In the genomic region with DNA sequence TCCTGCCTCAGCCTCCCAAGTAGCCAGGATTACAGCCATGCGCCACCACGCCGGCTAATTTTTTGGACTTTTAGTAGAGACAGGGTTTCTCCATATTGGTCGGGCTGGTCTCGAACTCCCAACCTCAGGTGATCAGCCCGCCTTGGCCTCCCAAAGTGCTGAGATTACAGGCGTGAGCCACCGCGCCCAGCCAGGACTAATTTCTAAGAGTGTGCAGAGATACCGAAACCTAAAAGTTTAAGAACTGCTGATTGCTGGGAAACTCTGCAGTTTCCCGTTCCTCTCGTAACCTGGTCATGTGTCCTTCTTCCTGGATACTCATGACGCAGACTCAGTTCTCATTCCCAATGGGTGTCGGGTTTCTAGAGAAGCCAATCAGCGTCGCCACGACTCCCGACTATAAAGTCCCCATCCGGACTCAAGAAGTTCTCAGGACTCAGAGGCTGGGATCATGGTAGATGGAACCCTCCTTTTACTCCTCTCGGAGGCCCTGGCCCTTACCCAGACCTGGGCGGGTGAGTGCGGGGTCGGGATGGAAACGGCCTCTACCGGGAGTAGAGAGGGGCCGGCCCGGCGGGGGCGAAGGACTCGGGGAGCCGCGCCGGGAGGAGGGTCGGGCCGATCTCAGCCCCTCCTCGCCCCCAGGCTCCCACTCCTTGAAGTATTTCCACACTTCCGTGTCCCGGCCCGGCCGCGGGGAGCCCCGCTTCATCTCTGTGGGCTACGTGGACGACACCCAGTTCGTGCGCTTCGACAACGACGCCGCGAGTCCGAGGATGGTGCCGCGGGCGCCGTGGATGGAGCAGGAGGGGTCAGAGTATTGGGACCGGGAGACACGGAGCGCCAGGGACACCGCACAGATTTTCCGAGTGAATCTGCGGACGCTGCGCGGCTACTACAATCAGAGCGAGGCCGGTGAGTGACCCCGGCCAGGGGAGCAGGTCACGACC, we compare ENCODE assay signal across 8 cellular contexts. TPM values are rescaled to one million over a fixed set of nuclear protein-coding genes. Genes with fewer than 3 reads are reported as not detected.
A peak's percentile ranks its signal among the peaks of the same experiment; 100 is the strongest.
DNase-seq lines count a peak whose midpoint lies in the region; TF ChIP-seq lines count a peak whose summit lies in the region.

A gene (plus strand): TSS at position 429 of the 950 bp plus-strand sequence. CDS start 23 bp downstream, at position 452.

- no peak within 1 kb of the TSS for H2BK5ac ChIP-seq in H9 (ENCODE audit: insufficient read length, low read length)

- no peaks in the 10 kb centered on the region for H3K79me2 ChIP-seq in H9 (ENCODE audit: insufficient read depth, low read length)
- peaks cover 29% of the 10 kb centered on the region for H3K79me2 ChIP-seq in MM.1S (ENCODE audit: low read length)
- peaks cover 18% of the 10 kb centered on the region for H3K79me2 ChIP-seq in SK-N-SH (ENCODE audit: insufficient read depth)

- peaks cover 7 to 13% of the 10 kb centered on the region in 2 experiments for H3K4me1 Mint-ChIP-seq in H9
- peaks cover 40% of the 10 kb centered on the region for H3K4me1 Mint-ChIP-seq in activated naive CD4-positive, alpha-beta T cell treated with anti-CD3 and anti-CD28 coated beads, Interleukin-2, amount 50 U/mL, for 24 hours

- H2AK5ac ChIP-seq in H9 (ENCODE audit: insufficient read length, low read length), result no peak within 1 kb of the TSS

- H3K36me3 Mint-ChIP-seq in H9 (ENCODE audit: insufficient read depth in 1 of 3, low read depth in 3 of 3), result peaks cover 23 to 27% (median 26%) of the 10 kb centered on the region in 3 experiments; a peak in 6 of 7 replicates
- peaks cover 41% of the 10 kb centered on the region for H3K36me3 Mint-ChIP-seq in activated naive CD4-positive, alpha-beta T cell treated with anti-CD3 and anti-CD28 coated beads, Interleukin-2, amount 50 U/mL, for 24 hours

- no peak within 1 kb of the TSS for H3T11ph ChIP-seq in H9 (ENCODE audit: low read length)

- POLR2A ChIA-PET in SK-N-SH (lab: Yijun Ruan, JAX), result no interaction called here

- no peaks in the 10 kb centered on the region; the same call in 1 of the 2 replicates for H3K27me3 ChIP-seq in H9 (ENCODE audit: insufficient read depth, low read length)
- no peaks in the 10 kb centered on the region for H3K27me3 ChIP-seq in MM.1S (replicated peaks; ENCODE audit: insufficient read depth, low read length)
- H3K27me3 ChIP-seq in SK-N-SH (ENCODE audit: insufficient read depth), result no peaks in the 10 kb centered on the region

- CTCF ChIA-PET in SK-N-SH (lab: Yijun Ruan, JAX), result interaction anchor here (5.3 to 10.7 kb wide), 2 partner anchors 43 to 54 kb away, joined by 18 to 203 read pairs; no protein-coding TSS in a partner anchor

- TF ChIP-seq RAD21 in SK-N-SH (IDR thresholded peaks at IDR 0.05; ENCODE audit: low read length), result no peak

- no peak within 1 kb of the TSS for H2AFZ ChIP-seq in H9 (ENCODE audit: low read length)
- no peak within 1 kb of the TSS for H2AFZ ChIP-seq in MM.1S (ENCODE audit: low read length)
- peak within 1 kb of the TSS; percentile 99 for H2AFZ ChIP-seq in SK-N-SH (ENCODE audit: low read depth)

- H3K23ac ChIP-seq in H9 (ENCODE audit: insufficient read length, low read depth, low read length), result no peak within 1 kb of the TSS

- no peaks in the 10 kb centered on the region for H3K9me3 Mint-ChIP-seq in H9
- no peaks in the 10 kb centered on the region for H3K9me3 Mint-ChIP-seq in activated naive CD4-positive, alpha-beta T cell treated with anti-CD3 and anti-CD28 coated beads, Interleukin-2, amount 50 U/mL, for 24 hours

- DNase-seq in G401 (ENCODE audit: low spot score) (peak; percentile 91), H9 (peak; percentile 96), MM.1S (peak; percentile 99), SK-N-SH (peak; percentile 88), glomerular endothelial cell (ENCODE audit: extremely low read depth, low read depth, low spot score) (peak; percentile 100), occipital lobe (lab: John Stamatoyannopoulos, UW) (peak; percentile 83)

- H3K4me3 ChIP-seq in MM.1S (ENCODE audit: low read length) (peak within 1 kb of the TSS; percentile 97), SK-N-SH (ENCODE audit: low read depth in 2 of 2, low read length in 1 of 2) (peak within 1 kb of the TSS; percentile 85 to 90)

- TF ChIP-seq CTCF in H9 (conservative IDR thresholded peaks at IDR 0.05) (no peak), MM.1S (IDR thresholded peaks at IDR 0.05; ENCODE audit: low read length) (no peak), SK-N-SH (IDR thresholded peaks at IDR 0.05) (no peak)

- H3K4me2 ChIP-seq in H9 (ENCODE audit: insufficient read depth, insufficient read length, low read length) (peak within 1 kb of the TSS; percentile 79), MM.1S (ENCODE audit: low read depth, low read length) (peak within 1 kb of the TSS; percentile 100), SK-N-SH (peak within 1 kb of the TSS; percentile 90)

- H4K91ac ChIP-seq in H9 (ENCODE audit: insufficient read length, low read depth, low read length), result no peak within 1 kb of the TSS

- peaks cover 27% of the 10 kb centered on the region for H3K27me3 Mint-ChIP-seq in H9 (ENCODE audit: low read depth)
- H3K27me3 Mint-ChIP-seq in activated naive CD4-positive, alpha-beta T cell treated with anti-CD3 and anti-CD28 coated beads, Interleukin-2, amount 50 U/mL, for 24 hours, result no peaks in the 10 kb centered on the region

- H3K36me3 ChIP-seq in MM.1S (replicated peaks; ENCODE audit: insufficient read depth, low read length) (peaks cover 15% of the 10 kb centered on the region), SK-N-SH (replicated peaks in 1 of 2; ENCODE audit: control insufficient read depth in 1 of 2, insufficient read depth in 2 of 2, low read length in 1 of 2) (peaks cover 10 to 21% of the 10 kb centered on the region in 2 experiments)

- no peak within 1 kb of the TSS for H2BK12ac ChIP-seq in H9 (ENCODE audit: insufficient read length, low read depth, low read length)

- peak within 1 kb of the TSS; percentile 72 for H3K18ac ChIP-seq in H9 (ENCODE audit: insufficient read length, low read depth, low read length)

- H2BK20ac ChIP-seq in H9 (ENCODE audit: low read depth, low read length, poor library complexity, severe bottlenecking), result no peak within 1 kb of the TSS

- peak within 1 kb of the TSS; percentile 86 to 93 for H3K4me3 Mint-ChIP-seq in H9
- peak within 1 kb of the TSS; percentile 100 for H3K4me3 Mint-ChIP-seq in activated naive CD4-positive, alpha-beta T cell treated with anti-CD3 and anti-CD28 coated beads, Interleukin-2, amount 50 U/mL, for 24 hours

- H3K9me2 ChIP-seq in MM.1S (replicated peaks; ENCODE audit: insufficient read depth, low read length) (no peaks in the 10 kb centered on the region), SK-N-SH (no peaks in the 10 kb centered on the region)

- H3K9ac ChIP-seq in H9 (ENCODE audit: extremely low read depth, insufficient read length, low read length) (peak within 1 kb of the TSS; percentile 84), MM.1S (ENCODE audit: low read length) (peak within 1 kb of the TSS; percentile 86), SK-N-SH (peak within 1 kb of the TSS; percentile 94)

- no peak within 1 kb of the TSS for H2BK120ac ChIP-seq in H9 (ENCODE audit: low read depth, low read length, poor library complexity, severe bottlenecking)

- TF ChIP-seq EP300 in SK-N-SH (IDR thresholded peaks at IDR 0.05; ENCODE audit: borderline replicate concordance in 1 of 2, low read depth in 1 of 2, low read length in 1 of 2), result no peak

- H4K20me1 ChIP-seq in H9 (ENCODE audit: control insufficient read depth, insufficient read depth, insufficient read length) (no peaks in the 10 kb centered on the region), MM.1S (ENCODE audit: insufficient read depth, low read length) (peaks cover 9% of the 10 kb centered on the region; the same call in 1 of the 2 replicates), SK-N-SH (ENCODE audit: insufficient read depth) (peaks cover 11% of the 10 kb centered on the region)

- peak within 1 kb of the TSS; percentile 90 to 98 (median 97); a peak in 5 of 7 replicates for H3K27ac Mint-ChIP-seq in H9
- peak within 1 kb of the TSS; percentile 99 for H3K27ac Mint-ChIP-seq in activated naive CD4-positive, alpha-beta T cell treated with anti-CD3 and anti-CD28 coated beads, Interleukin-2, amount 50 U/mL, for 24 hours

- in situ Hi-C loops in G401 (cut with HindIII; ENCODE audit: low sequenced_read_pairs), result loop anchor here (10.0 kb wide), 1 partner anchor 55 kb away; no protein-coding TSS in a partner anchor

- WGBS in H9 (ENCODE audit: extremely low coverage, insufficient read length, low lambda C conversion rate), result no CpG with 5 or more reads among the region's 69 CpGs
- WGBS in SK-N-SH (ENCODE audit: low lambda C conversion rate), result 13% methylated on average over 33 of the region's 69 CpGs

- no peak within 1 kb of the TSS for H4K8ac ChIP-seq in H9 (replicated peaks; ENCODE audit: insufficient read length, low read depth, low read length)

- H4K5ac ChIP-seq in H9 (ENCODE audit: insufficient read length, low read depth, low read length), result no peak within 1 kb of the TSS

- no peaks in the 10 kb centered on the region for H3K79me1 ChIP-seq in H9 (ENCODE audit: insufficient read depth, low read depth, low read length, poor library complexity, severe bottlenecking)

- no peak within 1 kb of the TSS for H3K56ac ChIP-seq in H9 (ENCODE audit: insufficient read length, low read depth, low read length)

- peak within 1 kb of the TSS; percentile 84 for H3K14ac ChIP-seq in H9 (ENCODE audit: insufficient read depth, low read length)

- H3K23me2 ChIP-seq in H9 (ENCODE audit: insufficient read length, low read depth, low read length, poor library complexity, severe bottlenecking), result peaks cover 5% of the 10 kb centered on the region

- H3K4me1 ChIP-seq in H9 (ENCODE audit: insufficient read depth, low read length) (no peaks in the 10 kb centered on the region; the same call in 1 of the 2 replicates), MM.1S (ENCODE audit: low read length) (peaks cover 8% of the 10 kb centered on the region), SK-N-SH (ENCODE audit: control insufficient read depth in 1 of 2, insufficient read depth in 2 of 2, low read depth in 1 of 2, low read length in 1 of 2) (peaks cover 0 to 7% of the 10 kb centered on the region in 2 experiments; a peak in 1 of 4 replicates)

- H2BK15ac ChIP-seq in H9 (ENCODE audit: low read depth, low read length), result no peak within 1 kb of the TSS

- H3K9me3 ChIP-seq in H9 (ENCODE audit: control insufficient read depth, low read depth, low read length) (no peaks in the 10 kb centered on the region), MM.1S (replicated peaks; ENCODE audit: insufficient read depth, low read length) (no peaks in the 10 kb centered on the region), SK-N-SH (no peaks in the 10 kb centered on the region)

- H3F3A ChIP-seq in MM.1S (ENCODE audit: insufficient read depth, low read length) (peaks cover 19% of the 10 kb centered on the region; the same call in 1 of the 2 replicates), SK-N-SH (replicated peaks; ENCODE audit: insufficient read depth) (peaks cover 6% of the 10 kb centered on the region)

- H3K4ac ChIP-seq in H9 (ENCODE audit: low read depth, low read length), result no peak within 1 kb of the TSS

- H3K27ac ChIP-seq in H9 (ENCODE audit: insufficient read length, low read depth, low read length) (no peak within 1 kb of the TSS), MM.1S (ENCODE audit: low read length) (peak within 1 kb of the TSS; percentile 81), SK-N-SH (ENCODE audit: low read depth in 2 of 2, low read length in 1 of 2) (peak within 1 kb of the TSS; percentile 60 to 94), temporal lobe (ENCODE audit: low read depth, low read length) (peak within 1 kb of the TSS; percentile 92)

RNA-seq across cellular contexts. Expression of the gene that starts here (rescaled TPM):
- 116 and 118 TPM in 2 replicates for total RNA-seq in G401 (2014; rRNA removed; shearing (Covaris generic))
- 24.2 and 28.1 TPM in 2 replicates for total RNA-seq in H9 (2021)
- polyA plus RNA-seq in SK-N-SH (2012; rRNA removed), result 90.9 and 99.7 TPM in 2 replicates
- polyA plus RNA-seq in SK-N-SH (2012; cell fraction: cytosol; rRNA removed), result 67.6 and 75.1 TPM in 2 replicates
- 86.7 and 92.9 TPM in 2 replicates for polyA plus RNA-seq in SK-N-SH (2012; cell fraction: nucleus; rRNA removed)
- 412 and 601 TPM in 2 replicates for total RNA-seq in glomerular endothelial cell
- 29.8 TPM for total RNA-seq in occipital lobe
- total RNA-seq in temporal lobe, result 28.5 TPM
